In the genomic region with DNA sequence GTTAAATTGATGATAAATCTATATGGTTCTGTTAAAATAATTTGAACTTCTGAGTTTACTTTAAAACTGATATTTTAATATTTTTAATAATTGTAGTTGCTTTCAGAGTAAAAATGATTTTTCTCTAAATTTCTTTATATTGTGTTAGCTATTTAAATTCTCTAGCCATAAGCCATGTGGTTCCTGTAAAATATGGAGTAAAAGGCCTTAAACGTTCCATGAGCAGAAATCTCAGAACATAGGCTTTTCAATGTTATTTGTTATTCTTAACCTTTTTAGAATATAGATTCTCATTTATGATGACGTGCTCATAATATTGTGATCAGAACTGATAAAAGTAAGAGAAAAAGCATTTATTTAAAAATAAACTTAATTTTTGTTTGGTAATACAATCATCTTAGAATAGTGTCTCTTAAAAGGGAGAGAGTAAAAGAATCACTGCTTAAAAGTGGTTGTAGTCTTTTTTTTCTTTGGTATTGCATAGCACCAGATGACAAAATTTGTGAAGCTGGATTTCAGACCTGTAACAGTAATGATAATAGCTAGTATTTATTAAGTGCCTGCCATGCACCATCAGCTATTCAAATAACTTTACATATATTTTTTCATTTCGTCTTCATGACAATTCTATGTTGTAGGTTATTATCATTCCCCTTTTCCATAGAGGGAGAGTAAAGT, we compare ENCODE assay signal across 8 cellular contexts. TPM values are rescaled to one million over a fixed set of nuclear protein-coding genes. Genes with fewer than 3 reads are reported as not detected.
DNase-seq lines count a peak whose midpoint lies in the region; ATAC-seq and TF ChIP-seq lines count a peak whose summit lies in the region.

No MANE protein-coding gene starts in this region.

- no peaks in the 10 kb centered on the region for H3K27me3 ChIP-seq in neuronal stem cell (ENCODE audit: control insufficient read depth in 3 of 3, insufficient read depth in 3 of 3, low read depth in 1 of 3, low read length in 3 of 3)

- H3K9me3 Mint-ChIP-seq in dendritic cell treated with granulocyte-macrophage colony-stimulating factor and Interleukin-4, amounts not matched to agents 40 ng/mL and 50 ng/mL, for 4 days: no peaks in the 10 kb centered on the region

- no peak overlapping the region for H3K14ac ChIP-seq in neuronal stem cell (ENCODE audit: low read length)

- H2AK5ac ChIP-seq in neuronal stem cell (ENCODE audit: low read depth, low read length): no peak overlapping the region

- no CpG with 5 or more reads among the region's 3 CpGs for WGBS in neuronal stem cell (ENCODE audit: extremely low coverage in 2 of 2, insufficient read length in 2 of 2, insufficient replicate concordance in 1 of 2), 2 donors

- H2BK5ac ChIP-seq in neuronal stem cell (ENCODE audit: low read length): no peak overlapping the region

- H3K9me3 ChIP-seq in neuronal stem cell (replicated peaks in 1 of 2; ENCODE audit: control insufficient read depth in 2 of 2, insufficient read depth in 1 of 2, low read depth in 1 of 2, low read length in 2 of 2): no peaks in the 10 kb centered on the region

- H3K36me3 Mint-ChIP-seq in dendritic cell treated with granulocyte-macrophage colony-stimulating factor and Interleukin-4, amounts not matched to agents 40 ng/mL and 50 ng/mL, for 4 days (ENCODE audit: low read depth): peaks cover 24% of the 10 kb centered on the region

- H3K27me3 Mint-ChIP-seq in dendritic cell treated with granulocyte-macrophage colony-stimulating factor and Interleukin-4, amounts not matched to agents 40 ng/mL and 50 ng/mL, for 4 days: peaks cover 6% of the 10 kb centered on the region

- H3K9ac ChIP-seq in neuronal stem cell (ENCODE audit: low read depth, low read length, poor library complexity): no peak overlapping the region

- peaks cover 28% of the 10 kb centered on the region for H3K4me1 Mint-ChIP-seq in dendritic cell treated with granulocyte-macrophage colony-stimulating factor and Interleukin-4, amounts not matched to agents 40 ng/mL and 50 ng/mL, for 4 days (ENCODE audit: low read depth)

- H3K4me2 ChIP-seq in neuronal stem cell (ENCODE audit: insufficient read depth, low read length, poor library complexity, severe bottlenecking): no peak overlapping the region

- H2BK12ac ChIP-seq in neuronal stem cell (ENCODE audit: low read length): no peak overlapping the region

- H3K27ac Mint-ChIP-seq in dendritic cell treated with granulocyte-macrophage colony-stimulating factor and Interleukin-4, amounts not matched to agents 40 ng/mL and 50 ng/mL, for 4 days: no peak overlapping the region

- no peak overlapping the region for H2BK15ac ChIP-seq in neuronal stem cell (ENCODE audit: low read length)

- intact Hi-C loops in dendritic cell treated with granulocyte-macrophage colony-stimulating factor and Interleukin-4, amounts not matched to agents 40 ng/mL and 50 ng/mL, for 4 days (cut with micrococcal nuclease): loop anchor here (5.0 to 10.0 kb wide), 3 partner anchors 111 to 636 kb away; a partner anchor contains a TSS

- H3K4me3 Mint-ChIP-seq in dendritic cell treated with granulocyte-macrophage colony-stimulating factor and Interleukin-4, amounts not matched to agents 40 ng/mL and 50 ng/mL, for 4 days: peak overlapping the region; percentile 30

- no peak for TF ChIP-seq CTCF in AG09309 (IDR thresholded peaks at IDR 0.05; ENCODE audit: control insufficient read depth, insufficient read depth, low read depth, low read length, missing control alignments)

- no peak overlapping the region for H3K4ac ChIP-seq in neuronal stem cell (ENCODE audit: low read length)

- H3K4me1 ChIP-seq in neuronal stem cell (ENCODE audit: control insufficient read depth in 2 of 2, insufficient read depth in 1 of 2, low read depth in 1 of 2, low read length in 2 of 2): peaks cover 4 to 5% of the 10 kb centered on the region in 2 donors

- H3K4me3 ChIP-seq in AG09309 (ENCODE audit: control insufficient read depth, low read depth, low read length) (peak overlapping the region; percentile 89), neuronal stem cell (ENCODE audit: low read length in 2 of 2) (peak overlapping the region in 1 of 2 donors; percentile 97)

- no peaks in the 10 kb centered on the region for H3K79me1 ChIP-seq in neuronal stem cell (ENCODE audit: low read depth, low read length)

- peaks cover 0 to 15% of the 10 kb centered on the region in 2 donors for H3K36me3 ChIP-seq in neuronal stem cell (replicated peaks in 1 of 2; ENCODE audit: control insufficient read depth in 2 of 2, insufficient read depth in 2 of 2, low read length in 2 of 2)

- ATAC-seq in GM19351 (IDR thresholded peaks at IDR 0.05; ENCODE audit: unreplicated experiment) (no peak), HG02623 (IDR thresholded peaks at IDR 0.05; ENCODE audit: unreplicated experiment) (no peak)

- no peak overlapping the region for H2AFZ ChIP-seq in neuronal stem cell (ENCODE audit: low read length)

- H4K91ac ChIP-seq in neuronal stem cell (ENCODE audit: low read depth, low read length, poor library complexity): no peak overlapping the region

- no peak overlapping the region for H3K27ac ChIP-seq in neuronal stem cell (replicated peaks; ENCODE audit: low read length)

- H4K8ac ChIP-seq in neuronal stem cell (ENCODE audit: low read depth, low read length): no peak overlapping the region

- DNase-seq in AG09309 (ENCODE audit: low read depth): no peak
- DNase-seq in KG1 (lab: John Stamatoyannopoulos, UW): peak; percentile 29
- DNase-seq in myocyte (ENCODE audit: low read depth): peak; percentile 13
- no peak for DNase-seq in neuronal stem cell (ENCODE audit: low spot score)
- no peak for DNase-seq in NCI-H510A treated with DMSO at 0.1 percent for 48 hours (lab: John Stamatoyannopoulos, UW)

- no peak overlapping the region for H3K23ac ChIP-seq in neuronal stem cell (ENCODE audit: low read depth, low read length, poor library complexity)

- no peak overlapping the region for H3K18ac ChIP-seq in neuronal stem cell (ENCODE audit: low read length)

- no peak overlapping the region for H2BK120ac ChIP-seq in neuronal stem cell (ENCODE audit: low read depth, low read length)

RNA-seq across cellular contexts. Expression of a gene that starts 2.7 kb away (rescaled TPM):
- total RNA-seq in myocyte: 30.1 and 31.8 TPM in 2 replicates
- 31.3 TPM for polyA plus RNA-seq in myocyte (2012)
- 6.5 TPM for polyA plus RNA-seq in neuronal stem cell (2013, experiment 1 of 2)
- polyA plus RNA-seq in neuronal stem cell (2013, experiment 2 of 2): 6.5 TPM

Comparison
In these comparisons a context has a peak if more than half of its experiments do, and no peak if none do; other contexts are left out.
1. DNase-seq: peak in KG1 (single experiment) and myocyte (single experiment); none in AG09309 (single experiment), neuronal stem cell (single experiment) and NCI-H510A treated with DMSO at 0.1 percent for 48 hours (single experiment).